17 cellular contexts compared by ENCODE assay signal in the genomic region with DNA sequence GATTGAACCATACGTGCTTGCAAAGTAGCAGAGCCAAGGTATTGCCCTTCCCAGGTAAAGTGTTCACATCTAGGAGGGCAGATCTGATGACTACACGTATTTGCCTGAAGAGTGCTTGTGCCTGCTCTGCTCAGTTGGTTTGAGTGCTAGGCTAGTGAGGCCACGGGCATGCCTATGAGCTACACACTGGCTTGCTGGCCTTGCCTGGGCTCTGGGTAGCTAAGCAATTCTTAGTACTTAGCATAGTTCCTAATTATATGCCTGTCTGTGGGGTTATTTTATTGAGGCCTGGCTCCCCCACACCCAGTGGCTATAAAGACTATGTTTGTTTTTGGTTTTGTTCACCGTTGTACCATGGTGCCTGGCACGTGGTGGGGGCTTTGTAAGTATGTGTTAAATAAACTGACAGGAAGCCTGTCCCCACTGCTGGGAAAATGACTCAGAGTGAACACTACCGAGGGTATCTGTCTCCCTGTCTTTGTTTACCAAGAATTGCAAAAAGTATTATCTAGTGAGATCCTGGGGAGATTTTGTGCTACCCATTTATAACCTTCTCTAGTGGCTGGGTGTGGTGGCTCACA.
DNase-seq lines count a peak whose midpoint lies in the region; ATAC-seq and TF ChIP-seq lines count a peak whose summit lies in the region.
"Had no signal": no experiment of that assay in that cellular context is flagged by ENCODE, and none has a peak within 500 bp of the region (broad histone marks: within the 10 kb centered on the region; RNA-seq: fewer than 3 reads in every experiment).

No MANE protein-coding gene starts in this region.

- peak; percentile 58 for ATAC-seq in stimulated activated effector memory CD8-positive, alpha-beta T cell treated with anti-CD3 and anti-CD28 coated beads, Interleukin-12 subunit alpha, Interleukin-12 subunit beta, amount 100 ng/mL, for 72 hours
- ATAC-seq in heart left ventricle = no peak

- H3K36me3 Mint-ChIP-seq in endodermal cell (ENCODE audit: low read depth) = no peaks in the 10 kb centered on the region
- no peaks in the 10 kb centered on the region for H3K36me3 Mint-ChIP-seq in stimulated activated effector memory CD8-positive, alpha-beta T cell treated with anti-CD3 and anti-CD28 coated beads, Interleukin-12 subunit alpha, Interleukin-12 subunit beta, amount 100 ng/mL, for 72 hours
- H3K36me3 Mint-ChIP-seq in CD8-positive, alpha-beta memory T cell = peaks cover 0 to 3% (median 0%) of the 10 kb centered on the region in 3 donors

- TF ChIP-seq CTCF in endodermal cell (conservative IDR thresholded peaks at IDR 0.05) = no peak
- no peak for TF ChIP-seq CTCF in heart left ventricle (IDR thresholded peaks at IDR 0.05)

- H3K9me3 Mint-ChIP-seq in endodermal cell = peaks cover 4% of the 10 kb centered on the region
- no peaks in the 10 kb centered on the region for H3K9me3 Mint-ChIP-seq in stimulated activated effector memory CD8-positive, alpha-beta T cell treated with anti-CD3 and anti-CD28 coated beads, Interleukin-12 subunit alpha, Interleukin-12 subunit beta, amount 100 ng/mL, for 72 hours
- H3K9me3 Mint-ChIP-seq in CD8-positive, alpha-beta memory T cell = no peaks in the 10 kb centered on the region

- CTCF ChIA-PET in CD8-positive, alpha-beta memory T cell (lab: Charles Lee) = no interaction called here

- H3K27ac Mint-ChIP-seq in endodermal cell = no peak overlapping the region
- peak overlapping the region; percentile 20 for H3K27ac Mint-ChIP-seq in stimulated activated effector memory CD8-positive, alpha-beta T cell treated with anti-CD3 and anti-CD28 coated beads, Interleukin-12 subunit alpha, Interleukin-12 subunit beta, amount 100 ng/mL, for 72 hours
- peak overlapping the region in 1 of 8 donors; percentile 16 for H3K27ac Mint-ChIP-seq in CD8-positive, alpha-beta memory T cell

- no peak overlapping the region for H3K4me3 Mint-ChIP-seq in endodermal cell
- H3K4me3 Mint-ChIP-seq in stimulated activated effector memory CD8-positive, alpha-beta T cell treated with anti-CD3 and anti-CD28 coated beads, Interleukin-12 subunit alpha, Interleukin-12 subunit beta, amount 100 ng/mL, for 72 hours = no peak overlapping the region
- H3K4me3 Mint-ChIP-seq in CD8-positive, alpha-beta memory T cell = no peak overlapping the region

- H3K27me3 ChIP-seq in endodermal cell (ENCODE audit: control insufficient read depth, insufficient read depth, low read length, poor library complexity, severe bottlenecking) (peaks cover 13% of the 10 kb centered on the region), heart left ventricle (no peaks in the 10 kb centered on the region)
- no peaks in the 10 kb centered on the region for H3K27me3 ChIP-seq in CD8-positive, alpha-beta memory T cell (ENCODE audit: insufficient read depth, low read length, poor library complexity, severe bottlenecking)
- H3K27me3 ChIP-seq: BLaER1, Peyer's patch had no signal

- WGBS in endodermal cell (ENCODE audit: insufficient coverage in 1 of 2, insufficient read length in 1 of 2), 2 experiments = 84 to 88% methylated on average over 4 to 6 of the region's 6 CpGs
- WGBS in heart left ventricle, 4 donors = 70 to 79% (median 77%) methylated on average over 6 of the region's 6 CpGs

- H3K4me1 Mint-ChIP-seq in endodermal cell = peaks cover 10% of the 10 kb centered on the region
- H3K4me1 Mint-ChIP-seq in stimulated activated effector memory CD8-positive, alpha-beta T cell treated with anti-CD3 and anti-CD28 coated beads, Interleukin-12 subunit alpha, Interleukin-12 subunit beta, amount 100 ng/mL, for 72 hours = peaks cover 27% of the 10 kb centered on the region
- peaks cover 22 to 27% (median 26%) of the 10 kb centered on the region in 3 donors for H3K4me1 Mint-ChIP-seq in CD8-positive, alpha-beta memory T cell

- no peaks in the 10 kb centered on the region for H3K4me1 ChIP-seq in endodermal cell (ENCODE audit: control insufficient read depth, insufficient read depth, low read length)
- peaks cover 0 to 35% (median 0%) of the 10 kb centered on the region in 12 donors for H3K4me1 ChIP-seq in heart left ventricle
- peaks cover 18% of the 10 kb centered on the region for H3K4me1 ChIP-seq in CD8-positive, alpha-beta memory T cell (ENCODE audit: insufficient read depth, low read length)
- H3K4me1 ChIP-seq: Peyer's patch had no signal

- no peak overlapping the region for H3K4me3 ChIP-seq in endodermal cell (ENCODE audit: low read length)
- no peak overlapping the region for H3K4me3 ChIP-seq in heart left ventricle
- no peak overlapping the region for H3K4me3 ChIP-seq in CD8-positive, alpha-beta memory T cell (ENCODE audit: low read length)
- H3K4me3 ChIP-seq: BLaER1, Peyer's patch had no signal

- H3K36me3 ChIP-seq in endodermal cell (ENCODE audit: control insufficient read depth, insufficient read depth, low read length) (no peaks in the 10 kb centered on the region), heart left ventricle (peaks cover 0 to 29% (median 4%) of the 10 kb centered on the region in 9 donors)
- H3K36me3 ChIP-seq in CD8-positive, alpha-beta memory T cell (ENCODE audit: insufficient read depth, low read length) = no peaks in the 10 kb centered on the region
- H3K36me3 ChIP-seq: BLaER1, Peyer's patch had no signal

- DNase-seq in NCI-H1417 (lab: John Stamatoyannopoulos, UW) (peak in 2 of 3 experiments; percentile 23 to 41), NCI-H1417 treated with DMSO at 0.1 percent for 48 hours (lab: John Stamatoyannopoulos, UW) (no peak), M059J (ENCODE audit: low read depth) (peak; percentile 22), endodermal cell (peak; percentile 30), heart left ventricle (no peak), NCI-H2171 treated with DMSO at 0.1 percent for 48 hours (lab: John Stamatoyannopoulos, UW) (no peak)
- peak in 1 of 2 donors; percentile 67 for DNase-seq in stimulated activated effector memory CD8-positive, alpha-beta T cell treated with anti-CD3 and anti-CD28 coated beads, Interleukin-12 subunit alpha, Interleukin-12 subunit beta, amount 100 ng/mL, for 72 hours (ENCODE audit: low spot score in 2 of 2)
- no peak for DNase-seq in CD8-positive, alpha-beta memory T cell
- DNase-seq: 8988T, DMS153, NCI-H1092 treated with DMSO at 0.1 percent for 48 hours, NCI-H187 treated with DMSO at 0.1 percent for 48 hours, NCI-H2171, NCI-H774, Peyer's patch, Right ventricle myocardium superior had no signal

- TF ChIP-seq POLR2A in heart left ventricle (IDR thresholded peaks at IDR 0.05) = no peak

- POLR2A ChIA-PET in CD8-positive, alpha-beta memory T cell (lab: Charles Lee) = no interaction called here

- H3K9ac ChIP-seq in endodermal cell (ENCODE audit: extremely low read depth, low read length, poor library complexity, severe bottlenecking) = no peak overlapping the region
- H3K9ac ChIP-seq: BLaER1 had no signal

- peaks cover 22% of the 10 kb centered on the region for H3K27me3 Mint-ChIP-seq in endodermal cell (ENCODE audit: insufficient read depth)
- H3K27me3 Mint-ChIP-seq in CD8-positive, alpha-beta memory T cell = peaks cover 0 to 5% of the 10 kb centered on the region in 2 donors

- intact Hi-C loops in heart left ventricle (cut with DNase I) = no loop called here

- H3K9me3 ChIP-seq in endodermal cell (ENCODE audit: control insufficient read depth, low read length) (peaks cover 4% of the 10 kb centered on the region), heart left ventricle (no peaks in the 10 kb centered on the region)
- no peaks in the 10 kb centered on the region for H3K9me3 ChIP-seq in CD8-positive, alpha-beta memory T cell (ENCODE audit: low read length)
- H3K9me3 ChIP-seq: BLaER1, Peyer's patch had no signal

- H3K27ac ChIP-seq in endodermal cell (ENCODE audit: low read depth, low read length) (no peak overlapping the region), heart left ventricle (no peak overlapping the region)
- H3K27ac ChIP-seq in CD8-positive, alpha-beta memory T cell (ENCODE audit: low read depth, low read length) = no peak overlapping the region
- H3K27ac ChIP-seq: BLaER1, Peyer's patch had no signal

Comparison
In these comparisons a context has a peak if more than half of its experiments do, and no peak if none do; other contexts are left out.
1. DNase-seq: peak in NCI-H1417 (2 of 3), M059J (single experiment) and endodermal cell (single experiment); none in NCI-H1417 treated with DMSO at 0.1 percent for 48 hours (single experiment), heart left ventricle (0 of 5), NCI-H2171 treated with DMSO at 0.1 percent for 48 hours (single experiment) and CD8-positive, alpha-beta memory T cell (0 of 5).